1 cellular context compared by ENCODE assay signal in genomic region chr12:71426648-71427047, GRCh38.
TF ChIP-seq lines count a peak whose summit lies in the region.

No MANE protein-coding gene starts in this region.

TF ChIP-seq in IMR-90, 13 proteins besides CTCF, POLR2A, EP300 and RAD21:
- TF ChIP-seq MXI1 (IDR thresholded peaks at IDR 0.05; ENCODE audit: borderline replicate concordance, low read depth, low read length), result no peak
- no peak for TF ChIP-seq MAZ (IDR thresholded peaks at IDR 0.05; ENCODE audit: borderline replicate concordance, low read depth, low read length)
- TF ChIP-seq FOS (IDR thresholded peaks at IDR 0.05; ENCODE audit: low read depth, low read length), result no peak
- no peak for TF ChIP-seq BHLHE40 (IDR thresholded peaks at IDR 0.05; ENCODE audit: low read depth, low read length)
- no peak for TF ChIP-seq MAFK (IDR thresholded peaks at IDR 0.05; ENCODE audit: low read depth, low read length)
- no peak for TF ChIP-seq NFE2L2 (IDR thresholded peaks at IDR 0.05; ENCODE audit: low read depth, low read length)
- peak; percentile 34; the same call in 1 of the 2 replicates for TF ChIP-seq CEBPB (IDR thresholded peaks at IDR 0.05; ENCODE audit: low read depth, low read length)
- TF ChIP-seq SMC3 (IDR thresholded peaks at IDR 0.05; ENCODE audit: low read depth, low read length), result no peak
- no peak for TF ChIP-seq RFX5 (IDR thresholded peaks at IDR 0.05; ENCODE audit: low read depth, low read length)
